8 cellular contexts compared by ENCODE assay signal in genomic region chr1:247127519-247128282, GRCh38. TPM values are rescaled to one million over a fixed set of nuclear protein-coding genes. Genes with fewer than 3 reads are reported as not detected.
A peak's percentile ranks its signal among the peaks of the same experiment; 100 is the strongest.
DNase-seq lines count a peak whose midpoint lies in the region; ATAC-seq and TF ChIP-seq lines count a peak whose summit lies in the region.
"Not testable (repeated sequence)": the region's sequence is repeated elsewhere in the genome, so short reads cannot be mapped to it uniquely, and the experiment has no call there.

No MANE protein-coding gene starts in this region.

- intact Hi-C loops in Caco-2 (cut with micrococcal nuclease; ENCODE audit: unreplicated experiment); dorsolateral prefrontal cortex (cut with DNase I): not testable (repeated sequence)

- not testable (repeated sequence) for BruUV-seq in Caco-2 (replicated peaks; lab: Mats Ljungman, UMichigan)

- H3K27me3 ChIP-seq in Caco-2 (replicated peaks; ENCODE audit: control insufficient read depth, insufficient read depth, low read length); HUES6 (ENCODE audit: control insufficient read depth, insufficient read depth, low read length); dorsolateral prefrontal cortex; iPS-20b (ENCODE audit: insufficient read depth, low read length); neuron (ENCODE audit: insufficient read depth, low read length); thymus (ENCODE audit: control insufficient read depth, insufficient read depth): not testable (repeated sequence)

- not testable (repeated sequence) for H3K9me3 Mint-ChIP-seq in Caco-2 (ENCODE audit: unreplicated experiment); activated T-cell treated with anti-CD3 and anti-CD28 coated beads, Interleukin-2, amount 50 U/mL, for 72 hours

- not testable (repeated sequence) for H3K36me3 ChIP-seq in Caco-2 (ENCODE audit: control insufficient read depth, insufficient read depth, low read length); iPS-20b (ENCODE audit: insufficient read depth, low read depth, low read length); neuron (ENCODE audit: insufficient read depth, low read length); thymus (ENCODE audit: control insufficient read depth, insufficient read depth)
- H3K36me3 ChIP-seq in HUES6 (ENCODE audit: control insufficient read depth, insufficient read depth, low read length) (peaks cover 19% of the 10 kb centered on the region), SK-N-MC (ENCODE audit: insufficient read depth, low read length) (peaks cover 29% of the 10 kb centered on the region)

- H3K9ac ChIP-seq in HUES6 (ENCODE audit: low read length); SK-N-MC (ENCODE audit: insufficient read length): not testable (repeated sequence)
- peak overlapping the region; percentile 37; the same call in 1 of the 2 replicates for H3K9ac ChIP-seq in iPS-20b (ENCODE audit: low read depth, low read length)

- not testable (repeated sequence) for H2AFZ ChIP-seq in neuron (ENCODE audit: low read depth, low read length)

- peak overlapping the region; percentile 26 for H3K4me3 ChIP-seq in Caco-2 (ENCODE audit: low read depth, low read length)
- peak overlapping the region; percentile 40 for H3K4me3 ChIP-seq in HUES6 (ENCODE audit: low read depth, low read length)
- peak overlapping the region; percentile 58 for H3K4me3 ChIP-seq in SK-N-MC
- H3K4me3 ChIP-seq in dorsolateral prefrontal cortex = peak overlapping the region in 43 of 59 donors; percentile 5 to 57 (median 32)
- peak overlapping the region; percentile 64 for H3K4me3 ChIP-seq in iPS-20b (ENCODE audit: low read length)
- H3K4me3 ChIP-seq in neuron (ENCODE audit: low read length) = peak overlapping the region; percentile 36
- H3K4me3 ChIP-seq in thymus (ENCODE audit: low read length) = peak overlapping the region; percentile 31

- CTCF ChIA-PET in Caco-2 (lab: Charles Lee) = not testable (repeated sequence)

- not testable (repeated sequence) for H3K27ac ChIP-seq in HUES6 (ENCODE audit: low read depth, low read length); iPS-20b (ENCODE audit: low read length); thymus (ENCODE audit: low read depth)
- H3K27ac ChIP-seq in SK-N-MC (0 out of 2 replicates have a peak overlapping the region, but pooled peaks have one; percentile 36), dorsolateral prefrontal cortex (peak overlapping the region in 5 of 59 donors; percentile 10 to 46 (median 19))

- not testable (repeated sequence) for TF ChIP-seq CTCF in Caco-2 (IDR thresholded peaks at IDR 0.05; ENCODE audit: insufficient read depth in 1 of 2, low read depth in 1 of 2, low read length in 1 of 2, severe bottlenecking in 1 of 2, unreplicated experiment in 1 of 2); dorsolateral prefrontal cortex (IDR thresholded peaks at IDR 0.05 in 54 of 56, conservative IDR thresholded peaks at IDR 0.05 in 2 of 56; ENCODE audit: low read depth in 1 of 56, partially characterized antibody in 56 of 56)

- peaks cover 15% of the 10 kb centered on the region for H3K9me3 ChIP-seq in Caco-2
- H3K9me3 ChIP-seq in HUES6 (ENCODE audit: control insufficient read depth, insufficient read depth, low read depth, low read length) = peaks cover 20% of the 10 kb centered on the region
- H3K9me3 ChIP-seq in SK-N-MC (ENCODE audit: low read depth, low read length) = peaks cover 17% of the 10 kb centered on the region
- not testable (repeated sequence) for H3K9me3 ChIP-seq in iPS-20b (ENCODE audit: insufficient read depth, low read depth, low read length); neuron (ENCODE audit: low read length); thymus (ENCODE audit: control insufficient read depth)

- H3K4me3 Mint-ChIP-seq in Caco-2 (ENCODE audit: unreplicated experiment) = peak overlapping the region; percentile 71
- H3K4me3 Mint-ChIP-seq in activated T-cell treated with anti-CD3 and anti-CD28 coated beads, Interleukin-2, amount 50 U/mL, for 72 hours = peak overlapping the region; percentile 83 to 89

- not testable (repeated sequence) for H3K27me3 Mint-ChIP-seq in Caco-2 (ENCODE audit: insufficient read depth, unreplicated experiment); activated T-cell treated with anti-CD3 and anti-CD28 coated beads, Interleukin-2, amount 50 U/mL, for 72 hours (ENCODE audit: low read depth)

- POLR2A ChIA-PET in Caco-2 (lab: Charles Lee) = not testable (repeated sequence)

- H3K4me1 ChIP-seq in Caco-2; HUES6 (ENCODE audit: control insufficient read depth, insufficient read depth, low read length); iPS-20b (ENCODE audit: insufficient read depth, low read length); neuron (ENCODE audit: insufficient read depth, low read length); thymus (ENCODE audit: control insufficient read depth, insufficient read depth, low read length): not testable (repeated sequence)

- WGBS in thymus = 42% methylated on average over 13 of the region's 18 CpGs

- H3K36me3 Mint-ChIP-seq in Caco-2 (ENCODE audit: insufficient read depth, unreplicated experiment) = peaks cover 38% of the 10 kb centered on the region
- H3K36me3 Mint-ChIP-seq in activated T-cell treated with anti-CD3 and anti-CD28 coated beads, Interleukin-2, amount 50 U/mL, for 72 hours (ENCODE audit: insufficient read depth in 2 of 2) = peaks cover 14 to 28% of the 10 kb centered on the region in 2 donors

- peak overlapping the region; percentile 32 for H3K27ac Mint-ChIP-seq in Caco-2 (ENCODE audit: unreplicated experiment)
- H3K27ac Mint-ChIP-seq in activated T-cell treated with anti-CD3 and anti-CD28 coated beads, Interleukin-2, amount 50 U/mL, for 72 hours = not testable (repeated sequence)

- H3K4me1 Mint-ChIP-seq in Caco-2 (ENCODE audit: low read depth, unreplicated experiment); activated T-cell treated with anti-CD3 and anti-CD28 coated beads, Interleukin-2, amount 50 U/mL, for 72 hours (ENCODE audit: low read depth): not testable (repeated sequence)

- ATAC-seq in activated T-cell treated with anti-CD3 and anti-CD28 coated beads, Interleukin-2, amount 50 U/mL, for 72 hours (replicated peaks in 1 of 2) = not testable (repeated sequence)

- DNase-seq in Caco-2; SK-N-MC (ENCODE audit: low read depth, low spot score); activated T-cell treated with anti-CD3 and anti-CD28 coated beads, Interleukin-2, amount 50 U/mL, for 72 hours; dorsolateral prefrontal cortex: not testable (repeated sequence)

RNA-seq across cellular contexts. Expression of gene ZNF669, which starts 23.5 kb away (rescaled TPM):
- total RNA-seq in Caco-2 (2022) (8.3 and 9.1 TPM in 2 replicates), dorsolateral prefrontal cortex (10 to 100 TPM in 5 of 120 experiments, 1 to 10 TPM in 115; 4.1 to 11.4 (median 7.1) TPM)
- 10 to 100 TPM in 1 of 2 donors, 1 to 10 TPM in 1; 8.3 to 10.5 TPM for total RNA-seq in activated T-cell treated with anti-CD3 and anti-CD28 coated beads, Interleukin-2, amount 50 U/mL, for 72 hours
- 10.0 TPM for polyA plus RNA-seq in thymus

RNA-seq across cellular contexts. Expression of gene ZNF124, which starts 44.1 kb away (rescaled TPM):
- total RNA-seq in Caco-2 (2022) = 47.5 and 52.9 TPM in 2 replicates
- total RNA-seq in activated T-cell treated with anti-CD3 and anti-CD28 coated beads, Interleukin-2, amount 50 U/mL, for 72 hours = 10 to 100 TPM; 12.9 to 13.0 TPM
- 10 to 100 TPM; 16.1 to 75.3 (median 32.4) TPM for total RNA-seq in dorsolateral prefrontal cortex
- polyA plus RNA-seq in thymus = 3.8 TPM

RNA-seq across cellular contexts. Expression of gene ZNF670, which starts 49.1 kb away (rescaled TPM):
- total RNA-seq in Caco-2 (2022) = 5.8 and 6.0 TPM in 2 replicates
- 1 to 10 TPM; 4.2 to 4.6 TPM for total RNA-seq in activated T-cell treated with anti-CD3 and anti-CD28 coated beads, Interleukin-2, amount 50 U/mL, for 72 hours
- total RNA-seq in dorsolateral prefrontal cortex = 1 to 10 TPM; 2.8 to 9.1 (median 6.1) TPM
- 3.0 TPM for polyA plus RNA-seq in thymus
